In the genomic region with DNA sequence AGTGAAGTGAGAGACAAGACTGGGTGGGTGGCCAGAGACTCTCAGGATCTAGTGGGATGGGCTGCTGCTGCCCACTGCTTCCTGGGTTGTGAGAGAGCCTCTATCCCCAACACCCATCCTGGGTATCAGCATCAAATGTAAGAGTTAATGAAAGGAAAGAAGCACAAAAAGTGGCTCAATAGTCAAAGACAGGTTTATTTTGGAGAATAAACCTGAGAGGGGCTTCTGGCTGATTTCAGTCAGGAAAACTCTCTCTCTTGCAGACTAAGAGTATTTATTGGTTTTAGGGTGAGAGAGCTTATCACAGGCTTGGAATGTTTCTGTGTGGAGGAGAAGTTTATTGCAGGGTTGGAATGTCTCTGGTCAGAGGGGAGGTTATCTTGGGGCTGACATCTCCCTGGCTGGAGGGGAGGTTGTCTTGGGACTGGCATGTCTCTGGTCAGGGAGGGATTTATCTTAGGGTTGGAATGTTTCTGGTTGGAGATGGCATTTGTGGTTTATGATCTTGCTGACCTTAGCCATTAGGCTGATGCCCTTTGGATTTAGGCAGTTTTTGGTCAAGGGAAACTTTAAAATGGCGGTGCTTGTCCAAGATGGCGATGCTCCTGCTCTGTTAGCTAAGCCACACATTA, we compare ENCODE assay signal across 8 cellular contexts.
DNase-seq lines count a peak whose midpoint lies in the region; ATAC-seq, FAIRE-seq and TF ChIP-seq lines count a peak whose summit lies in the region.
"Not testable (repeated sequence)": the region's sequence is repeated elsewhere in the genome, so short reads cannot be mapped to it uniquely, and the experiment has no call there.

No MANE protein-coding gene starts in this region.

- CTCF ChIA-PET in K562 (lab: Yijun Ruan, JAX; ENCODE audit: low intra/inter-chr PET ratio) = not testable (repeated sequence)

- not testable (repeated sequence) for H3K4me1 ChIP-seq in K562 (replicated peaks in 1 of 2; ENCODE audit: control insufficient read depth in 2 of 2, insufficient read depth in 2 of 2, low read length in 2 of 2); sigmoid colon

- not testable (repeated sequence) for TF ChIP-seq RAD21 in K562 (CRISPR knock-in tag; conservative IDR thresholded peaks at IDR 0.05 in 1 of 2, IDR thresholded peaks at IDR 0.05 in 1 of 2)

- H3K36me3 Mint-ChIP-seq in glutamatergic neuron (ENCODE audit: unreplicated experiment) = peaks cover 15% of the 10 kb centered on the region

- H2AFZ ChIP-seq in K562 (ENCODE audit: low read depth, low read length) = not testable (repeated sequence)

- H3K79me2 ChIP-seq in K562 (ENCODE audit: control insufficient read depth, insufficient read depth, low read length) = not testable (repeated sequence)

- H3K4me3 Mint-ChIP-seq in glutamatergic neuron (ENCODE audit: unreplicated experiment) = not testable (repeated sequence)

- H3K9me3 Mint-ChIP-seq in glutamatergic neuron (ENCODE audit: unreplicated experiment) = not testable (repeated sequence)

- H3K27me3 ChIP-seq in K562 (ENCODE audit: control insufficient read depth in 2 of 2, insufficient read depth in 2 of 2, low read length in 2 of 2); sigmoid colon: not testable (repeated sequence)

- in situ Hi-C loops in K562 (cut with MboI) = not testable (repeated sequence)

- not testable (repeated sequence) for TF ChIP-seq CTCF in K562 (IDR thresholded peaks at IDR 0.05 in 2 of 3, conservative IDR thresholded peaks at IDR 0.05 in 1 of 3; ENCODE audit: insufficient read depth in 2 of 3, low read depth in 1 of 3, low read length in 3 of 3); glutamatergic neuron (IDR thresholded peaks at IDR 0.05; ENCODE audit: partially characterized antibody, unreplicated experiment); sigmoid colon (IDR thresholded peaks at IDR 0.05)

- not testable (repeated sequence) for H3K4me3 ChIP-seq in K562, sigmoid colon

- H3K4me2 ChIP-seq in K562 (ENCODE audit: insufficient read depth, low read length) = not testable (repeated sequence)

- not testable (repeated sequence) for TF ChIP-seq EP300 in K562 (IDR thresholded peaks at IDR 0.05; ENCODE audit: low read length); sigmoid colon (IDR thresholded peaks at IDR 0.05)

- not testable (repeated sequence) for H3K27ac ChIP-seq in K562 (ENCODE audit: extremely low read depth, low read depth, low read length)
- peak overlapping the region in 3 of 4 donors; percentile 67 to 75 (median 73) for H3K27ac ChIP-seq in sigmoid colon

- not testable (repeated sequence) for H3K27me3 Mint-ChIP-seq in glutamatergic neuron (ENCODE audit: unreplicated experiment)

- H3K27ac Mint-ChIP-seq in glutamatergic neuron (ENCODE audit: unreplicated experiment) = peak overlapping the region; percentile 46

- intact Hi-C loops in K562 (cut with micrococcal nuclease); sigmoid colon (cut with DNase I): not testable (repeated sequence)

- 97% methylated on average over 2 of the region's 2 CpGs for WGBS in K562 (ENCODE audit: insufficient coverage, low coverage, missing lambda C conversion rate)
- WGBS in sigmoid colon, 2 donors = 98 to 99% methylated on average over 2 of the region's 2 CpGs

- H3K4me1 Mint-ChIP-seq in glutamatergic neuron (ENCODE audit: low read depth, unreplicated experiment) = not testable (repeated sequence)

- BruUV-seq in K562 (replicated peaks; lab: Mats Ljungman, UMichigan) = not testable (repeated sequence)

- POLR2A ChIA-PET in K562 (lab: Yijun Ruan, JAX) = not testable (repeated sequence)

- H3K9me3 ChIP-seq in K562 (replicated peaks; ENCODE audit: control insufficient read depth, insufficient read depth, low read depth, low read length); sigmoid colon: not testable (repeated sequence)

- TF ChIP-seq POLR2A in GM12892 (IDR thresholded peaks at IDR 0.05; ENCODE audit: low read depth, low read length); K562 (conservative IDR thresholded peaks at IDR 0.05); sigmoid colon (IDR thresholded peaks at IDR 0.05): not testable (repeated sequence)

- not testable (repeated sequence) for H3K9me1 ChIP-seq in K562 (ENCODE audit: control insufficient read depth, insufficient read depth, low read length)

- peak; percentile 33 for FAIRE-seq in GM12892 (lab: Jason Lieb, UNC)
- not testable (repeated sequence) for FAIRE-seq in K562 (lab: Jason Lieb, UNC)

- not testable (repeated sequence) for H4K20me1 ChIP-seq in K562 (replicated peaks; ENCODE audit: control insufficient read depth, insufficient read depth, low read length)

- peak; percentile 67 for DNase-seq in A172 (ENCODE audit: low spot score)
- DNase-seq in GM12892 (ENCODE audit: insufficient read length); K562 (ENCODE audit: extremely low read depth in 1 of 4, low spot score in 3 of 4); glutamatergic neuron; sigmoid colon: not testable (repeated sequence)
- DNase-seq in RPMI7951 (ENCODE audit: low read depth) = peak; percentile 28
- peak; percentile 69 for DNase-seq in myocyte (ENCODE audit: low read depth)

- H3K9ac ChIP-seq in K562 (ENCODE audit: insufficient read depth in 1 of 2, low read depth in 2 of 2, low read length in 2 of 2) = not testable (repeated sequence)

- peak; percentile 31 for ATAC-seq in HG03442 (IDR thresholded peaks at IDR 0.05; ENCODE audit: unreplicated experiment)
- not testable (repeated sequence) for ATAC-seq in K562

- H3K36me3 ChIP-seq in K562 (ENCODE audit: control insufficient read depth, insufficient read depth, low read length); sigmoid colon: not testable (repeated sequence)

TF ChIP-seq in K562, 482 proteins besides CTCF, POLR2A, EP300 and RAD21:
- peak; percentile 63; the same call in 1 of the 2 replicates for TF ChIP-seq HLTF (IDR thresholded peaks at IDR 0.05)
